ENCODE assay signal across 13 cellular contexts in genomic region chr10:122407375-122408125, GRCh38. TPM values are rescaled to one million over a fixed set of nuclear protein-coding genes. Genes with fewer than 3 reads are reported as not detected.
A peak's percentile ranks its signal among the peaks of the same experiment; 100 is the strongest.
DNase-seq lines count a peak whose midpoint lies in the region; ATAC-seq and TF ChIP-seq lines count a peak whose summit lies in the region.
"Had no signal": no experiment of that assay in that cellular context is flagged by ENCODE, and none has a peak within 500 bp of the region (broad histone marks: within the 10 kb centered on the region; RNA-seq: fewer than 3 reads in every experiment).

No MANE protein-coding gene starts in this region.

- H3K27ac Mint-ChIP-seq in progenitor cell of endocrine pancreas, result no peak overlapping the region
- H3K27ac Mint-ChIP-seq: activated naive CD8-positive, alpha-beta T cell treated with anti-CD3 and anti-CD28 coated beads, Interleukin-2, amount 10 ng/mL, durations not matched to agents 7 days and 5 days had no signal

- H3K4me3 ChIP-seq in parathyroid adenoma (ENCODE audit: low read depth, low read length), result no peak overlapping the region
- H3K4me3 ChIP-seq: BLaER1 treated with 17β-estradiol and CSF1 and Interleukin-3, amounts not matched to agents 10 nM and 100 nM; lung had no signal

- no peaks in the 10 kb centered on the region for H3K4me1 Mint-ChIP-seq in progenitor cell of endocrine pancreas (ENCODE audit: low read depth)

- H3K9me3 Mint-ChIP-seq in progenitor cell of endocrine pancreas (ENCODE audit: low read depth), result no peaks in the 10 kb centered on the region
- H3K9me3 Mint-ChIP-seq: activated naive CD8-positive, alpha-beta T cell treated with anti-CD3 and anti-CD28 coated beads, Interleukin-2, amount 10 ng/mL, durations not matched to agents 7 days and 5 days had no signal

- no peaks in the 10 kb centered on the region for H3K4me1 ChIP-seq in parathyroid adenoma

- H3K4me2 ChIP-seq in parathyroid adenoma (ENCODE audit: low read length), result peak overlapping the region; percentile 3

- DNase-seq in stimulated activated CD4-positive, alpha-beta T cell treated with anti-CD3 and anti-CD28 coated beads, Interleukin-12 subunit alpha, Interleukin-12 subunit beta, amount 100 ng/mL, for 24 hours (ENCODE audit: low read depth in 2 of 2), result peak; percentile 16 to 27
- DNase-seq in stimulated activated CD4-positive, alpha-beta T cell treated with anti-CD3 and anti-CD28 coated beads, Interleukin-4, amount 100 ng/mL, for 24 hours, result no peak
- peak; percentile 45 for DNase-seq in central memory CD4-positive, alpha-beta T cell
- DNase-seq in OCI-M2 (lab: John Stamatoyannopoulos, UW; ENCODE audit: unreplicated experiment) (no peak), progenitor cell of endocrine pancreas (ENCODE audit: low spot score, unreplicated experiment) (no peak)
- DNase-seq: activated naive CD8-positive, alpha-beta T cell treated with anti-CD3 and anti-CD28 coated beads, Interleukin-2, amount 10 ng/mL, durations not matched to agents 7 days and 5 days; SHP77 treated with DMSO at 0.1 percent for 48 hours had no signal

- no peak overlapping the region for H3K9ac ChIP-seq in parathyroid adenoma

- H3K27ac ChIP-seq in parathyroid adenoma, result no peak overlapping the region

- H3K27me3 Mint-ChIP-seq in progenitor cell of endocrine pancreas, result no peaks in the 10 kb centered on the region
- H3K27me3 Mint-ChIP-seq: activated naive CD8-positive, alpha-beta T cell treated with anti-CD3 and anti-CD28 coated beads, Interleukin-2, amount 10 ng/mL, durations not matched to agents 7 days and 5 days had no signal

- no peak for ATAC-seq in GM21737 (IDR thresholded peaks at IDR 0.05; ENCODE audit: unreplicated experiment)
- no peak for ATAC-seq in HG03520 (IDR thresholded peaks at IDR 0.05; ENCODE audit: unreplicated experiment)

- H3K27me3 ChIP-seq in parathyroid adenoma (ENCODE audit: control insufficient read depth, insufficient read depth, low read length), result no peaks in the 10 kb centered on the region

- H3K9me3 ChIP-seq in parathyroid adenoma (ENCODE audit: control insufficient read depth, low read length), result no peaks in the 10 kb centered on the region
- H3K9me3 ChIP-seq: BLaER1 treated with 17β-estradiol and CSF1 and Interleukin-3, amounts not matched to agents 10 nM and 100 nM had no signal

- no peak overlapping the region for H2AFZ ChIP-seq in parathyroid adenoma

- H3K4me3 Mint-ChIP-seq in progenitor cell of endocrine pancreas (ENCODE audit: low read depth), result no peak overlapping the region
- H3K4me3 Mint-ChIP-seq: activated naive CD8-positive, alpha-beta T cell treated with anti-CD3 and anti-CD28 coated beads, Interleukin-2, amount 10 ng/mL, durations not matched to agents 7 days and 5 days had no signal

- no peaks in the 10 kb centered on the region for H3K79me2 ChIP-seq in parathyroid adenoma

- no peaks in the 10 kb centered on the region for H3K36me3 ChIP-seq in parathyroid adenoma (ENCODE audit: control insufficient read depth, insufficient read depth, low read length)

- H3K36me3 Mint-ChIP-seq in progenitor cell of endocrine pancreas (ENCODE audit: insufficient read depth), result peaks cover 11% of the 10 kb centered on the region

- no peak for TF ChIP-seq CTCF in parathyroid adenoma (IDR thresholded peaks at IDR 0.05)
- no peak for TF ChIP-seq CTCF in progenitor cell of endocrine pancreas (IDR thresholded peaks at IDR 0.05; ENCODE audit: unreplicated experiment)

RNA-seq across cellular contexts. Expression of gene PLEKHA1, which starts 33.0 kb away (rescaled TPM):
- total RNA-seq in progenitor cell of endocrine pancreas, result 44.0 and 44.3 TPM in 2 replicates

RNA-seq across cellular contexts. Expression of gene ARMS2, which starts 46.9 kb away (rescaled TPM):
- not detected in 2 replicates for total RNA-seq in progenitor cell of endocrine pancreas
- total RNA-seq: activated naive CD8-positive, alpha-beta T cell treated with anti-CD3 and anti-CD28 coated beads, Interleukin-2, amount 10 ng/mL, durations not matched to agents 7 days and 5 days; fibroblast of lung; lung had no signal

RNA-seq across cellular contexts. Expression of gene HTRA1, which starts 53.8 kb away (rescaled TPM):
- total RNA-seq in progenitor cell of endocrine pancreas, result 3.5 and 6.3 TPM in 2 replicates

Comparison
In these comparisons a context has a peak if more than half of its experiments do, and no peak if none do; other contexts are left out.
1. DNase-seq: peak in stimulated activated CD4-positive, alpha-beta T cell treated with anti-CD3 and anti-CD28 coated beads, Interleukin-12 subunit alpha, Interleukin-12 subunit beta, amount 100 ng/mL, for 24 hours (2 of 2) and central memory CD4-positive, alpha-beta T cell (single experiment); none in stimulated activated CD4-positive, alpha-beta T cell treated with anti-CD3 and anti-CD28 coated beads, Interleukin-4, amount 100 ng/mL, for 24 hours (single experiment), OCI-M2 (single experiment) and progenitor cell of endocrine pancreas (single experiment).